Comparison of ENCODE assay signal across 9 cellular contexts in genomic region chr10:50604823-50605222, GRCh38. TPM values are rescaled to one million over a fixed set of nuclear protein-coding genes. Genes with fewer than 3 reads are reported as not detected.
DNase-seq lines count a peak whose midpoint lies in the region; ATAC-seq and TF ChIP-seq lines count a peak whose summit lies in the region.
"Had no signal": no experiment of that assay in that cellular context is flagged by ENCODE, and none has a peak within 500 bp of the region (broad histone marks: within the 10 kb centered on the region; RNA-seq: fewer than 3 reads in every experiment).

No MANE protein-coding gene starts in this region.

- H3K4me2 ChIP-seq in HCT116 (ENCODE audit: low read length) = peak overlapping the region; percentile 22; the same call in 1 of the 2 replicates
- peak overlapping the region; percentile 28 for H3K4me2 ChIP-seq in smooth muscle cell

- H3K27me3 ChIP-seq in HCT116 (ENCODE audit: insufficient read depth, low read length) (no peaks in the 10 kb centered on the region), smooth muscle cell (ENCODE audit: low read depth) (no peaks in the 10 kb centered on the region)

- POLR2A ChIA-PET in HCT116 (lab: Charles Lee) = no interaction called here

- intact Hi-C loops in HCT116 (cut with micrococcal nuclease) = no loop called here

- no peak for TF ChIP-seq RAD21 in HCT116 (IDR thresholded peaks at IDR 0.05; ENCODE audit: low read depth)

- H4K20me1 ChIP-seq in HCT116 (ENCODE audit: insufficient read depth) (no peaks in the 10 kb centered on the region), smooth muscle cell (ENCODE audit: low read depth) (peaks cover 70% of the 10 kb centered on the region)

- H3K27ac ChIP-seq in HCT116 (ENCODE audit: low read depth, low read length) (no peak overlapping the region), smooth muscle cell (ENCODE audit: low read depth) (no peak overlapping the region)

- H3K4me1 ChIP-seq in HCT116 (ENCODE audit: control insufficient read depth in 1 of 2, insufficient read depth in 2 of 2, low read length in 2 of 2) = peaks cover 11 to 19% of the 10 kb centered on the region in 2 experiments
- peaks cover 16% of the 10 kb centered on the region for H3K4me1 ChIP-seq in smooth muscle cell (ENCODE audit: low read depth)

- ATAC-seq in HCT116 (no peak), SK-N-SH treated with all-trans-retinoic acid at 6 μM for 48 hours (peak; percentile 33)

- 32% methylated on average over 3 of the region's 3 CpGs for WGBS in smooth muscle cell (ENCODE audit: low lambda C conversion rate)

- RAD21 ChIA-PET in HCT116 (lab: Charles Lee; ENCODE audit: low non-redundant PET in 1 of 2, low total read pairs in 2 of 2, uncharacterized antibody in 2 of 2, unreplicated experiment in 2 of 2) = no interaction called here

- H3K9ac ChIP-seq in HCT116 (ENCODE audit: low read length) = no peak overlapping the region
- no peak overlapping the region for H3K9ac ChIP-seq in smooth muscle cell (ENCODE audit: low read depth)

- peaks cover 20% of the 10 kb centered on the region; the same call in 1 of the 2 replicates for H3K79me2 ChIP-seq in HCT116 (ENCODE audit: insufficient read depth, low read length)
- peaks cover 2% of the 10 kb centered on the region for H3K79me2 ChIP-seq in smooth muscle cell (ENCODE audit: low read depth)

- H3K9me2 ChIP-seq in HCT116 (ENCODE audit: insufficient read depth) = no peaks in the 10 kb centered on the region

- TF ChIP-seq POLR2A in HCT116 (IDR thresholded peaks at IDR 0.05; ENCODE audit: borderline replicate concordance, extremely low read depth, insufficient read depth, insufficient read length) = no peak

- no TSS peak for BruUV-seq in HCT116 (replicated peaks; lab: Mats Ljungman, UMichigan)

- CTCF ChIA-PET in HCT116 (lab: Charles Lee) = no interaction called here

- no peaks in the 10 kb centered on the region for H3K36me3 ChIP-seq in HCT116 (ENCODE audit: control insufficient read depth in 1 of 2, insufficient read depth in 2 of 2, low read length in 2 of 2)
- no peaks in the 10 kb centered on the region for H3K36me3 ChIP-seq in smooth muscle cell (ENCODE audit: low read depth)

- TF ChIP-seq CTCF in HCT116 (IDR thresholded peaks at IDR 0.05 in 2 of 3, conservative IDR thresholded peaks at IDR 0.05 in 1 of 3; ENCODE audit: borderline replicate concordance in 1 of 3, insufficient read depth in 1 of 3, low read depth in 2 of 3, low read length in 2 of 3) (no peak), fibroblast of pulmonary artery (IDR thresholded peaks at IDR 0.05; ENCODE audit: low read length, missing control alignments) (no peak), smooth muscle cell (IDR thresholded peaks at IDR 0.05; ENCODE audit: borderline replicate concordance, insufficient read depth, poor library complexity, severe bottlenecking) (no peak)

- peaks cover 15% of the 10 kb centered on the region for H3F3A ChIP-seq in smooth muscle cell (ENCODE audit: low read depth)

- H2AFZ ChIP-seq in HCT116 (ENCODE audit: low read depth, low read length, poor library complexity, severe bottlenecking) = no peak overlapping the region
- no peak overlapping the region for H2AFZ ChIP-seq in smooth muscle cell (ENCODE audit: low read depth)

- no peak overlapping the region for H3K4me3 ChIP-seq in HCT116 (replicated peaks in 1 of 2; ENCODE audit: low read depth in 1 of 2, low read length in 2 of 2)
- peak overlapping the region; percentile 2 for H3K4me3 ChIP-seq in fibroblast of pulmonary artery (replicated peaks; ENCODE audit: low read depth, low read length)
- H3K4me3 ChIP-seq in smooth muscle cell = no peak overlapping the region

- DNase-seq in HCT116 (ENCODE audit: low read depth, low spot score) (no peak), fibroblast of pulmonary artery (ENCODE audit: low read depth) (peak; percentile 19), smooth muscle cell (lab: John Stamatoyannopoulos, UW; ENCODE audit: unreplicated experiment) (no peak), NCI-H2227 (lab: John Stamatoyannopoulos, UW; ENCODE audit: unreplicated experiment) (no peak), D341Med (ENCODE audit: low spot score) (no peak), NCI-H774 (lab: John Stamatoyannopoulos, UW) (no peak), 8988T (no peak)
- DNase-seq: cortex of kidney had no signal

- H3K9me3 ChIP-seq in HCT116 (ENCODE audit: control insufficient read depth in 1 of 2, insufficient read depth in 1 of 2, low read depth in 1 of 2, low read length in 2 of 2) (no peaks in the 10 kb centered on the region), smooth muscle cell (replicated peaks; ENCODE audit: low read depth) (no peaks in the 10 kb centered on the region)

TF ChIP-seq in HCT116, 20 proteins besides CTCF, POLR2A, EP300 and RAD21:
- TF ChIP-seq REST (IDR thresholded peaks at IDR 0.05; ENCODE audit: low read depth) = no peak

TF ChIP-seq in SK-N-SH treated with all-trans-retinoic acid at 6 μM for 48 hours, 23 proteins besides CTCF, POLR2A, EP300 and RAD21:
- no peak for TF ChIP-seq ZC3H10 (CRISPR knock-in tag; IDR thresholded peaks at IDR 0.05)
- TF ChIP-seq TOX (CRISPR knock-in tag; IDR thresholded peaks at IDR 0.05; ENCODE audit: borderline replicate concordance) = no peak
- no peak for TF ChIP-seq ZFP3 (CRISPR knock-in tag; IDR thresholded peaks at IDR 0.05)
- no peak for TF ChIP-seq PATZ1 (CRISPR knock-in tag; IDR thresholded peaks at IDR 0.05; ENCODE audit: borderline replicate concordance)
- no peak for TF ChIP-seq BACH2 (CRISPR knock-in tag; IDR thresholded peaks at IDR 0.05; ENCODE audit: borderline replicate concordance)
- no peak for TF ChIP-seq PPARA (CRISPR knock-in tag; IDR thresholded peaks at IDR 0.05; ENCODE audit: borderline replicate concordance)
- no peak for TF ChIP-seq RARB (CRISPR knock-in tag; IDR thresholded peaks at IDR 0.05)
- no peak for TF ChIP-seq ZNF8 (CRISPR knock-in tag; IDR thresholded peaks at IDR 0.05)
- TF ChIP-seq ARNTL (CRISPR knock-in tag; IDR thresholded peaks at IDR 0.05; ENCODE audit: borderline replicate concordance, low read depth) = no peak
- TF ChIP-seq ZNF70 (CRISPR knock-in tag; IDR thresholded peaks at IDR 0.05) = no peak
- TF ChIP-seq TCF4 (CRISPR knock-in tag; IDR thresholded peaks at IDR 0.05; ENCODE audit: borderline replicate concordance) = no peak
- no peak for TF ChIP-seq SNAI2 (CRISPR knock-in tag; IDR thresholded peaks at IDR 0.05)

RNA-seq across cellular contexts. Expression of gene SGMS1, which starts 18.9 kb away (rescaled TPM):
- total RNA-seq in HCT116 (2021; ENCODE audit: unreplicated experiment) = 29.1 TPM
- polyA plus RNA-seq in HCT116 (2012) = 13.3 and 14.7 TPM in 2 replicates
- 14.3 and 20.6 TPM in 2 replicates for total RNA-seq in smooth muscle cell
- polyA plus RNA-seq in smooth muscle cell = 3.9 and 4.0 TPM in 2 replicates
